In genomic region chr7:95319570-95319969, GRCh38 we compare ENCODE assay signal across 3 cellular contexts.
TF ChIP-seq lines count a peak whose summit lies in the region.

No MANE protein-coding gene starts in this region.

TF ChIP-seq in liver, 16 proteins besides CTCF, POLR2A, EP300 and RAD21:
- TF ChIP-seq JUND (IDR thresholded peaks at IDR 0.05), result no peak
- TF ChIP-seq HNF4G (IDR thresholded peaks at IDR 0.05), result no peak
- TF ChIP-seq HNF4A (conservative IDR thresholded peaks at IDR 0.05), result no peak
- TF ChIP-seq TAF1 (conservative IDR thresholded peaks at IDR 0.05), result no peak
- no peak for TF ChIP-seq SP1 (IDR thresholded peaks at IDR 0.05)
- no peak for TF ChIP-seq ATF3 (IDR thresholded peaks at IDR 0.05)
- no peak for TF ChIP-seq NR2F2 (IDR thresholded peaks at IDR 0.05)
- TF ChIP-seq FOXA2 (IDR thresholded peaks at IDR 0.05), result no peak

TF ChIP-seq in HepG2, 621 proteins besides CTCF, POLR2A, EP300 and RAD21:
- TF ChIP-seq MED13 (CRISPR knock-in tag; IDR thresholded peaks at IDR 0.05) (no peak), THAP11 (CRISPR knock-in tag; IDR thresholded peaks at IDR 0.05) (no peak), EHMT2 (IDR thresholded peaks at IDR 0.05; ENCODE audit: borderline replicate concordance, low read depth, low read length) (no peak), THAP8 (CRISPR knock-in tag; IDR thresholded peaks at IDR 0.05; ENCODE audit: borderline replicate concordance) (no peak), MIER2 (CRISPR knock-in tag; IDR thresholded peaks at IDR 0.05) (no peak), ZNF230 (CRISPR knock-in tag; IDR thresholded peaks at IDR 0.05) (no peak), RFXANK (CRISPR knock-in tag; IDR thresholded peaks at IDR 0.05) (no peak), IRF2 (CRISPR knock-in tag; IDR thresholded peaks at IDR 0.05) (no peak), NBN (conservative IDR thresholded peaks at IDR 0.05) (no peak), ZNF720 (CRISPR knock-in tag; IDR thresholded peaks at IDR 0.05) (no peak), SNRNP70 (IDR thresholded peaks at IDR 0.05; ENCODE audit: low read depth, low read length) (no peak), ZNF670 (CRISPR knock-in tag; IDR thresholded peaks at IDR 0.05; ENCODE audit: borderline replicate concordance) (no peak), PHF5A (CRISPR knock-in tag; IDR thresholded peaks at IDR 0.05; ENCODE audit: low read depth, unreplicated experiment) (no peak), E2F2 (CRISPR knock-in tag; IDR thresholded peaks at IDR 0.05; ENCODE audit: borderline replicate concordance) (no peak), NCOA1 (CRISPR knock-in tag; IDR thresholded peaks at IDR 0.05) (no peak)

TF ChIP-seq in GM12878, 131 proteins besides CTCF, POLR2A, EP300 and RAD21:
- TF ChIP-seq SPI1 (IDR thresholded peaks at IDR 0.05; ENCODE audit: borderline replicate concordance, insufficient read depth, low read depth, low read length) (peak; percentile 59; the same call in 1 of the 2 replicates), WRNIP1 (IDR thresholded peaks at IDR 0.05; ENCODE audit: borderline replicate concordance, low read depth, low read length) (no peak)
